19 cellular contexts compared by ENCODE assay signal in the genomic region with DNA sequence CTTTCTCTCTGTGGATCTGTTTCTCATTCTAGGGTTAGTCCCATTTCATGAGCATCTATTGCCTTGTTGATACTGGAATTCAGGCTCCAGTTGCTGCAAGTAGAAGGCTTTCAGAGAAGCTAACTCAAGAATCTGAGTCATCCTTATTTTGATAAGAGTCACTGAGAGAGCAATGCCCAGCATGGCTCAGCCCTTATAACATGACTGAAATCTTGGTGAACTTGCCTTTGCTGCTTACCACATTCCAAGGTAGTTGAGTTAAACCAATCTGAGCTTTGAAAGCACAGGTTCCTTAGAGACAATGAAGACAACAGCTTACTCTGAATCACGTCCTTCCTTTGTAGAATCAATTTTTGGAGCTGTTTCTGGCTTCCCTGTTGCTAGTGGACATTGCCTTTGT.
"Had no signal": no experiment of that assay in that cellular context is flagged by ENCODE, and none has a peak within 500 bp of the region (broad histone marks: within the 10 kb centered on the region; RNA-seq: fewer than 3 reads in every experiment).

No MANE protein-coding gene starts in this region.

- H3K4me3 ChIP-seq: adrenal gland, hepatocyte, thyroid gland, vagina had no signal

- DNase-seq: activated CD4-positive, alpha-beta memory T cell treated with anti-CD3 and anti-CD28 coated beads for 36 hours; activated CD4-positive, alpha-beta T cell treated with anti-CD3 and anti-CD28 coated beads for 36 hours; activated effector memory CD4-positive, alpha-beta T cell treated with anti-CD3 and anti-CD28 coated beads, Interleukin-2, amount 50 U/mL, for 16 hours; activated T-cell treated with anti-CD3 and anti-CD28 coated beads, Interleukin-2, amount 50 U/mL, for 4 hours; adrenal gland; cerebellar nuclear complex; dermis blood vessel endothelial cell; erythroblast; left ventricle myocardium superior; mesenchymal stem cell; naive thymus-derived CD8-positive, alpha-beta T cell; stimulated activated CD4-positive, alpha-beta T cell treated with anti-CD3 and anti-CD28 coated beads, Interleukin-12 subunit alpha, Interleukin-12 subunit beta, amount 100 ng/mL, for 4 hours; T-cell; T-helper 9 cell; thyroid gland; WERI-Rb-1 had no signal

- FAIRE-seq: keratinocyte had no signal
